Comparison of ENCODE assay signal across 17 cellular contexts in genomic region chr14:24198845-24199524, GRCh38. TPM values are rescaled to one million over a fixed set of nuclear protein-coding genes. Genes with fewer than 3 reads are reported as not detected.
DNase-seq lines count a peak whose midpoint lies in the region; ATAC-seq and TF ChIP-seq lines count a peak whose summit lies in the region.
"Had no signal": no experiment of that assay in that cellular context is flagged by ENCODE, and none has a peak within 500 bp of the region (broad histone marks: within the 10 kb centered on the region; RNA-seq: fewer than 3 reads in every experiment).

No MANE protein-coding gene starts in this region.

- no peaks in the 10 kb centered on the region for H3K27me3 ChIP-seq in IMR-90 (ENCODE audit: control insufficient read depth, insufficient read depth, low read length)

- in situ Hi-C loops in IMR-90 (cut with MboI; ENCODE audit: low sequenced_read_pairs): no loop called here

- no peak overlapping the region for H2BK120ac ChIP-seq in IMR-90 (ENCODE audit: low read depth, low read length)

- intact Hi-C loops in IMR-90 (cut with micrococcal nuclease): no loop called here

- no TSS peak for BruUV-seq in IMR-90 (replicated peaks; lab: Mats Ljungman, UMichigan)

- TF ChIP-seq CTCF in IMR-90 (conservative IDR thresholded peaks at IDR 0.05; ENCODE audit: low read depth, low read length): no peak

- peaks cover 12% of the 10 kb centered on the region for H3K36me3 ChIP-seq in IMR-90 (ENCODE audit: control insufficient read depth, insufficient read depth, low read length)

- no peak overlapping the region for H3K4ac ChIP-seq in IMR-90 (ENCODE audit: low read depth, low read length)

- no peaks in the 10 kb centered on the region for H3K9me3 ChIP-seq in IMR-90 (ENCODE audit: control insufficient read depth, insufficient read depth, low read length)

- no peak overlapping the region for H2BK15ac ChIP-seq in IMR-90 (ENCODE audit: low read depth, low read length)

- H3K18ac ChIP-seq in IMR-90 (ENCODE audit: low read depth, low read length): no peak overlapping the region

- peaks cover 32 to 45% of the 10 kb centered on the region in 2 experiments for H3K79me1 ChIP-seq in IMR-90 (ENCODE audit: low read depth in 1 of 2, low read length in 2 of 2)

- no peak overlapping the region for H2AFZ ChIP-seq in IMR-90 (replicated peaks; ENCODE audit: low read length, poor library complexity)

- no peak overlapping the region for H3K23ac ChIP-seq in IMR-90 (ENCODE audit: low read depth, low read length)

- CTCF ChIA-PET in IMR-90 (lab: Yijun Ruan, JAX): no interaction called here

- H3K4me2 ChIP-seq in IMR-90 (ENCODE audit: low read depth, low read length): no peak overlapping the region
- H3K4me2 ChIP-seq: A549 had no signal

- POLR2A ChIA-PET in IMR-90 (lab: Charles Lee; ENCODE audit: unreplicated experiment): no interaction called here
- POLR2A ChIA-PET in activated naive CD8-positive, alpha-beta T cell treated with anti-CD3 and anti-CD28 coated beads, Interleukin-2, amount 10 ng/mL, durations not matched to agents 7 days and 5 days (lab: Charles Lee): interaction anchor here (0.8 to 2.2 kb wide), 3 partner anchors 8 to 84 kb away, joined by 3 to 8 read pairs (median 7); partner anchors contain the start of genes DCAF11 and NRL

- H3K27me3 Mint-ChIP-seq in activated naive CD8-positive, alpha-beta T cell treated with anti-CD3 and anti-CD28 coated beads, Interleukin-2, amount 10 ng/mL, durations not matched to agents 7 days and 5 days: no peaks in the 10 kb centered on the region
- no peaks in the 10 kb centered on the region for H3K27me3 Mint-ChIP-seq in natural killer cell treated with Interleukin-12 subunit alpha and Interleukin-12 subunit beta and Interleukin-15 and Interleukin-18, amount 100 ng/mL, for 72 hours
- H3K27me3 Mint-ChIP-seq: activated naive CD4-positive, alpha-beta T cell treated with anti-CD3 and anti-CD28 coated beads, Interleukin-2, amount 10 ng/mL, durations not matched to agents 7 days and 5 days had no signal

- no peak for TF ChIP-seq POLR2A in IMR-90 (IDR thresholded peaks at IDR 0.05; ENCODE audit: low read depth, low read length)

- H2BK20ac ChIP-seq in IMR-90 (ENCODE audit: low read depth, low read length): no peak overlapping the region

- peak; percentile 9 for DNase-seq in activated CD4-positive, CD25-positive, alpha-beta regulatory T cell treated with anti-CD3 and anti-CD28 coated beads, Interleukin-2, amount 50 U/mL, for 72 hours
- no peak for DNase-seq in IMR-90
- no peak for DNase-seq in activated naive CD8-positive, alpha-beta T cell treated with anti-CD3 and anti-CD28 coated beads, Interleukin-2, amount 10 ng/mL, durations not matched to agents 7 days and 5 days
- no peak for DNase-seq in natural killer cell treated with Interleukin-12 subunit alpha and Interleukin-12 subunit beta and Interleukin-15 and Interleukin-18, amount 100 ng/mL, for 72 hours (ENCODE audit: low spot score)
- DNase-seq in stimulated activated CD4-positive, alpha-beta T cell treated with anti-CD3 and anti-CD28 coated beads, Interleukin-4, amount 100 ng/mL, for 1 hour: no peak
- DNase-seq in AML-193 (lab: John Stamatoyannopoulos, UW): no peak
- DNase-seq: activated naive CD4-positive, alpha-beta T cell treated with anti-CD3 and anti-CD28 coated beads, Interleukin-2, amount 10 ng/mL, durations not matched to agents 7 days and 5 days; hippocampal formation; NCI-H187; NCI-H510A treated with DMSO at 0.1 percent for 48 hours; stimulated activated CD4-positive, alpha-beta T cell treated with anti-CD3 and anti-CD28 coated beads, Interleukin-1b, Interleukin-23, amount 100 ng/mL, for 48 hours had no signal

- no peak overlapping the region for H4K5ac ChIP-seq in IMR-90 (ENCODE audit: low read depth, low read length)

- H3K36me3 Mint-ChIP-seq in activated naive CD8-positive, alpha-beta T cell treated with anti-CD3 and anti-CD28 coated beads, Interleukin-2, amount 10 ng/mL, durations not matched to agents 7 days and 5 days: peaks cover 58% of the 10 kb centered on the region
- H3K36me3 Mint-ChIP-seq in natural killer cell treated with Interleukin-12 subunit alpha and Interleukin-12 subunit beta and Interleukin-15 and Interleukin-18, amount 100 ng/mL, for 72 hours: peaks cover 41% of the 10 kb centered on the region

- peak overlapping the region; percentile 72 for H2AK9ac ChIP-seq in IMR-90 (replicated peaks; ENCODE audit: low read depth, low read length, poor library complexity)

- no peaks in the 10 kb centered on the region; the same call in 1 of the 2 replicates for H4K20me1 ChIP-seq in IMR-90 (ENCODE audit: insufficient read depth, low read length)

- WGBS in IMR-90 (ENCODE audit: extremely low coverage in 2 of 2, insufficient read length in 1 of 2), 2 experiments: 93% methylated on average over 3 of the region's 6 CpGs; no CpG with 5 or more reads in 1 of the 2 experiments

- H3K9ac ChIP-seq in IMR-90 (ENCODE audit: low read depth, low read length): no peak overlapping the region

- peaks cover 18% of the 10 kb centered on the region for H3K9me3 Mint-ChIP-seq in activated naive CD8-positive, alpha-beta T cell treated with anti-CD3 and anti-CD28 coated beads, Interleukin-2, amount 10 ng/mL, durations not matched to agents 7 days and 5 days
- H3K9me3 Mint-ChIP-seq in natural killer cell treated with Interleukin-12 subunit alpha and Interleukin-12 subunit beta and Interleukin-15 and Interleukin-18, amount 100 ng/mL, for 72 hours: peaks cover 4% of the 10 kb centered on the region

- H3K14ac ChIP-seq in IMR-90 (replicated peaks; ENCODE audit: low read depth, low read length): no peak overlapping the region

- H3K4me1 ChIP-seq in IMR-90 (ENCODE audit: control insufficient read depth, insufficient read depth, low read length): peaks cover 8% of the 10 kb centered on the region

- H3K27ac Mint-ChIP-seq in activated naive CD8-positive, alpha-beta T cell treated with anti-CD3 and anti-CD28 coated beads, Interleukin-2, amount 10 ng/mL, durations not matched to agents 7 days and 5 days: peak overlapping the region; percentile 8
- peak overlapping the region; percentile 24 to 46 for H3K27ac Mint-ChIP-seq in natural killer cell treated with Interleukin-12 subunit alpha and Interleukin-12 subunit beta and Interleukin-15 and Interleukin-18, amount 100 ng/mL, for 72 hours
- H3K27ac Mint-ChIP-seq: activated naive CD4-positive, alpha-beta T cell treated with anti-CD3 and anti-CD28 coated beads, Interleukin-2, amount 10 ng/mL, durations not matched to agents 7 days and 5 days had no signal

- H3K4me3 Mint-ChIP-seq in activated naive CD8-positive, alpha-beta T cell treated with anti-CD3 and anti-CD28 coated beads, Interleukin-2, amount 10 ng/mL, durations not matched to agents 7 days and 5 days: peak overlapping the region; percentile 21
- peak overlapping the region; percentile 28 for H3K4me3 Mint-ChIP-seq in natural killer cell treated with Interleukin-12 subunit alpha and Interleukin-12 subunit beta and Interleukin-15 and Interleukin-18, amount 100 ng/mL, for 72 hours
- H3K4me3 Mint-ChIP-seq: activated naive CD4-positive, alpha-beta T cell treated with anti-CD3 and anti-CD28 coated beads, Interleukin-2, amount 10 ng/mL, durations not matched to agents 7 days and 5 days had no signal

- ATAC-seq in activated CD4-positive, CD25-positive, alpha-beta regulatory T cell treated with anti-CD3 and anti-CD28 coated beads, Interleukin-2, amount 50 U/mL, for 24 hours: no peak
- ATAC-seq in IMR-90 (ENCODE audit: low read depth) (no peak), GM19455 (IDR thresholded peaks at IDR 0.05; ENCODE audit: unreplicated experiment) (no peak)
- ATAC-seq in activated naive CD8-positive, alpha-beta T cell treated with anti-CD3 and anti-CD28 coated beads, Interleukin-2, amount 10 ng/mL, durations not matched to agents 7 days and 5 days (ENCODE audit: low read depth): no peak
- no peak for ATAC-seq in natural killer cell treated with Interleukin-12 subunit alpha and Interleukin-12 subunit beta and Interleukin-15 and Interleukin-18, amount 100 ng/mL, for 72 hours
- ATAC-seq: A549 had no signal

- H2AK5ac ChIP-seq in IMR-90 (ENCODE audit: low read depth, low read length): no peak overlapping the region

- no peak overlapping the region for H3K4me3 ChIP-seq in IMR-90 (ENCODE audit: insufficient read depth, low read depth, low read length)
- H3K4me3 ChIP-seq: A549 had no signal

- TF ChIP-seq RAD21 in IMR-90 (IDR thresholded peaks at IDR 0.05; ENCODE audit: low read length): no peak

- dilution Hi-C loops in IMR-90 (cut with HindIII; ENCODE audit: low sequenced_read_pairs, unreplicated experiment): no loop called here

- H3K56ac ChIP-seq in IMR-90 (ENCODE audit: extremely low read depth, insufficient read depth, low read length): no peak overlapping the region

- H3K27ac ChIP-seq in IMR-90 (ENCODE audit: insufficient read depth, low read length): no peak overlapping the region
- H3K27ac ChIP-seq: A549, RWPE1 had no signal

- no peak overlapping the region for H2BK5ac ChIP-seq in IMR-90 (ENCODE audit: low read depth, low read length, poor library complexity, severe bottlenecking)

- H4K91ac ChIP-seq in IMR-90 (ENCODE audit: insufficient read depth, low read depth, low read length): no peak overlapping the region

- H4K8ac ChIP-seq in IMR-90 (ENCODE audit: low read depth in 2 of 2, low read length in 2 of 2): no peak overlapping the region

- H3K9me1 ChIP-seq in IMR-90 (ENCODE audit: insufficient read depth, low read length): peaks cover 11% of the 10 kb centered on the region; the same call in 1 of the 2 replicates

- H3K4me1 Mint-ChIP-seq in activated naive CD8-positive, alpha-beta T cell treated with anti-CD3 and anti-CD28 coated beads, Interleukin-2, amount 10 ng/mL, durations not matched to agents 7 days and 5 days: peaks cover 31% of the 10 kb centered on the region
- H3K4me1 Mint-ChIP-seq in natural killer cell treated with Interleukin-12 subunit alpha and Interleukin-12 subunit beta and Interleukin-15 and Interleukin-18, amount 100 ng/mL, for 72 hours (ENCODE audit: low read depth in 2 of 2): peaks cover 43 to 50% of the 10 kb centered on the region in 2 donors

RNA-seq across cellular contexts. Expression of gene TM9SF1, which starts 3.7 kb away (rescaled TPM):
- total RNA-seq in IMR-90 (2012; rRNA removed): 51.9 and 65.6 TPM in 2 replicates
- polyA plus RNA-seq in IMR-90 (2012; rRNA removed): 40.4 and 40.9 TPM in 2 replicates
- 36.4 and 37.5 TPM in 2 replicates for polyA plus RNA-seq in IMR-90 (2012; cell fraction: cytosol; rRNA removed)
- polyA plus RNA-seq in IMR-90 (2012; cell fraction: nucleus; rRNA removed; ENCODE audit: low replicate concordance): 22.1 and 26.5 TPM in 2 replicates
- 10 to 100 TPM; 28.9 to 29.6 TPM for total RNA-seq in activated naive CD8-positive, alpha-beta T cell treated with anti-CD3 and anti-CD28 coated beads, Interleukin-2, amount 10 ng/mL, durations not matched to agents 7 days and 5 days
- total RNA-seq in natural killer cell treated with Interleukin-12 subunit alpha and Interleukin-12 subunit beta and Interleukin-15 and Interleukin-18, amount 100 ng/mL, for 72 hours: 10 to 100 TPM; 27.6 to 30.2 TPM

RNA-seq across cellular contexts. Expression of gene TSSK4, which starts 6.5 kb away (rescaled TPM):
- under 0.01 TPM in 1 of 2 replicates, not detected in the other for total RNA-seq in IMR-90 (2012; rRNA removed)
- 0.07 TPM in 1 of 2 replicates, not detected in the other for polyA plus RNA-seq in IMR-90 (2012; rRNA removed)
- not detected in 2 replicates for polyA plus RNA-seq in IMR-90 (2012; cell fraction: cytosol; rRNA removed)
- 0.05 and 0.07 TPM in 2 replicates for polyA plus RNA-seq in IMR-90 (2012; cell fraction: nucleus; rRNA removed; ENCODE audit: low replicate concordance)
- total RNA-seq in activated naive CD8-positive, alpha-beta T cell treated with anti-CD3 and anti-CD28 coated beads, Interleukin-2, amount 10 ng/mL, durations not matched to agents 7 days and 5 days: under 1 TPM; 0.43 to 0.53 TPM
- total RNA-seq in natural killer cell treated with Interleukin-12 subunit alpha and Interleukin-12 subunit beta and Interleukin-15 and Interleukin-18, amount 100 ng/mL, for 72 hours: under 1 TPM in 1 of 2 donors, not detected in 1; 0.95 TPM
- total RNA-seq: bronchial epithelial cell, G401 had no signal
- polyA plus RNA-seq: A549 had no signal

RNA-seq across cellular contexts. Expression of gene IPO4, which starts 10.4 kb away (rescaled TPM):
- 36.7 and 37.6 TPM in 2 replicates for total RNA-seq in IMR-90 (2012; rRNA removed)
- polyA plus RNA-seq in IMR-90 (2012; rRNA removed): 39.4 and 39.9 TPM in 2 replicates
- polyA plus RNA-seq in IMR-90 (2012; cell fraction: cytosol; rRNA removed): 30.6 and 33.6 TPM in 2 replicates
- polyA plus RNA-seq in IMR-90 (2012; cell fraction: nucleus; rRNA removed; ENCODE audit: low replicate concordance): 54.9 and 139 TPM in 2 replicates
- 10 to 100 TPM; 32.2 to 33.0 TPM for total RNA-seq in activated naive CD8-positive, alpha-beta T cell treated with anti-CD3 and anti-CD28 coated beads, Interleukin-2, amount 10 ng/mL, durations not matched to agents 7 days and 5 days
- total RNA-seq in natural killer cell treated with Interleukin-12 subunit alpha and Interleukin-12 subunit beta and Interleukin-15 and Interleukin-18, amount 100 ng/mL, for 72 hours: 100 to 1,000 TPM in 1 of 2 donors, 10 to 100 TPM in 1; 52.8 to 145 TPM

RNA-seq across cellular contexts. Expression of gene CHMP4A, which starts 14.3 kb away (rescaled TPM):
- total RNA-seq in IMR-90 (2012; rRNA removed): 22.0 and 31.7 TPM in 2 replicates
- 63.8 and 66.4 TPM in 2 replicates for polyA plus RNA-seq in IMR-90 (2012; rRNA removed)
- polyA plus RNA-seq in IMR-90 (2012; cell fraction: cytosol; rRNA removed): 18.2 and 69.1 TPM in 2 replicates
- 6.1 and 32.8 TPM in 2 replicates for polyA plus RNA-seq in IMR-90 (2012; cell fraction: nucleus; rRNA removed; ENCODE audit: low replicate concordance)
- total RNA-seq in activated naive CD8-positive, alpha-beta T cell treated with anti-CD3 and anti-CD28 coated beads, Interleukin-2, amount 10 ng/mL, durations not matched to agents 7 days and 5 days: 10 to 100 TPM; 93.6 to 97.8 TPM
- 10 to 100 TPM; 66.2 to 95.0 TPM for total RNA-seq in natural killer cell treated with Interleukin-12 subunit alpha and Interleukin-12 subunit beta and Interleukin-15 and Interleukin-18, amount 100 ng/mL, for 72 hours

RNA-seq across cellular contexts. Expression of gene MDP1, which starts 16.9 kb away (rescaled TPM):
- 15.1 and 16.7 TPM in 2 replicates for total RNA-seq in IMR-90 (2012; rRNA removed)
- 16.7 and 17.8 TPM in 2 replicates for polyA plus RNA-seq in IMR-90 (2012; rRNA removed)
- 19.9 and 29.9 TPM in 2 replicates for polyA plus RNA-seq in IMR-90 (2012; cell fraction: cytosol; rRNA removed)
- polyA plus RNA-seq in IMR-90 (2012; cell fraction: nucleus; rRNA removed; ENCODE audit: low replicate concordance): 20.3 and 21.5 TPM in 2 replicates
- total RNA-seq in activated naive CD8-positive, alpha-beta T cell treated with anti-CD3 and anti-CD28 coated beads, Interleukin-2, amount 10 ng/mL, durations not matched to agents 7 days and 5 days: 10 to 100 TPM; 11.9 to 15.4 TPM
- 10 to 100 TPM in 1 of 2 donors, 1 to 10 TPM in 1; 9.1 to 11.3 TPM for total RNA-seq in natural killer cell treated with Interleukin-12 subunit alpha and Interleukin-12 subunit beta and Interleukin-15 and Interleukin-18, amount 100 ng/mL, for 72 hours
